ENCODE assay signal across 2 cellular contexts in genomic region chr2:127419448-127420038, GRCh38.
TF ChIP-seq lines count a peak whose summit lies in the region.

No MANE protein-coding gene starts in this region.

TF ChIP-seq in HEK293T, 16 proteins besides CTCF, POLR2A, EP300 and RAD21:
- TF ChIP-seq PKNOX1 (IDR thresholded peaks at IDR 0.05) (peak; percentile 52), ELF4 (IDR thresholded peaks at IDR 0.05) (no peak)
TF ChIP-seq in HEK293T: peak in this region for 1.

TF ChIP-seq in K562, 482 proteins besides CTCF, POLR2A, EP300 and RAD21 (continued from another document):
- TF ChIP-seq PKNOX1 (IDR thresholded peaks at IDR 0.05) (peak; percentile 85), PBX2 (CRISPR knock-in tag; IDR thresholded peaks at IDR 0.05; ENCODE audit: low read depth) (no peak), PBX2 (tag; conservative IDR thresholded peaks at IDR 0.05; ENCODE audit: low read depth) (peak; percentile 29; the same call in 1 of the 2 replicates)
